Comparison of ENCODE assay signal across 9 cellular contexts in the genomic region with DNA sequence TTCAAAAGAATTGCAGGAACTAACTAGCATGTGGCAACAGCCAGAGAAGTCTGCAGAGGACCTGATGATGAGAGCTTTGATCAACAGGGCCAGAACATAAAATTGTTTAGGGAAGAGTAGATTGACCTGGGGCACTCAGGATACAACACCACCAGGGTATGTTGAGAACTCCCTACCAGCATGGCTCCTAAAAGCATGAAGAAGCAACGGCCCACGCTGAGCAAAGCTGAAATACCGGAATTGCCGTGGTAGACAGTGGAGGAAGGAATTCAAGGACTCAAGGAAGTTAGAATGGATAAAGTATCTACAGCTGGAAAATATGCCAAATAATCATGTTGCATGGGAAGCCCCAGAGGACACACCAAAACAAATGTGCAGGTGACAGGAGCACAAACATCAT.
"Had no signal": no experiment of that assay in that cellular context is flagged by ENCODE, and none has a peak within 500 bp of the region (broad histone marks: within the 10 kb centered on the region; RNA-seq: fewer than 3 reads in every experiment).

No MANE protein-coding gene starts in this region.

- H3K4me3 Mint-ChIP-seq: GM23338, H9, HFFc6 had no signal

- H3K4me3 ChIP-seq: GM23248, GM23338, HAP-1 had no signal

- DNase-seq: GM23248, GOT3, H7, H9, HCEC 1CT, HFFc6 had no signal

- H3K4me1 ChIP-seq: HAP-1 had no signal

- ATAC-seq: GM23338, HCT116 had no signal

- H3K27ac ChIP-seq: GM23248 had no signal

- H3K4me1 Mint-ChIP-seq: GM23338, H9 had no signal

- H3K27ac Mint-ChIP-seq: GM23338, H9, HFFc6 had no signal

- H3K9me3 Mint-ChIP-seq: GM23338, H9, HFFc6 had no signal

- H2AFZ ChIP-seq: GM23248, GM23338 had no signal

- H3K4me2 ChIP-seq: GM23338 had no signal

- H3K9ac ChIP-seq: GM23248 had no signal

- H3K9me3 ChIP-seq: HAP-1 had no signal
